Comparison of ENCODE assay signal across 15 cellular contexts in the genomic region with DNA sequence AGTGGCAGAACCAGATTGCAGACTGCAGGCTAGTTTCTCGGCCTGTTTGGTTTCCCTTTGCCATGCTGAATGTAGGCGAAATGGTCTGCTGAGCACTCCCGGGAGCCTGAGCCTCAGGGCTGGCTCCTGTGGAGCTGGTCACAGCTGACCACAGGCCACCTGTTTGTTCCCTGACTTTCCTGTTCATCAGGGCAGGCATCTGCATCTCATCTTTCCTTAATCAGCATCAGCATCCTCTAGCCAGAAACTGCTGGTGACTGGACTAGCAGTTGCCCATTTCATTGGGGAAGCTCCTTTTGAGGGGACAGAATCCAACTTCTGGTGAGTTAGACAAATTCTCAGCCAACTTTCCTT. TPM values are rescaled to one million over a fixed set of nuclear protein-coding genes. Genes with fewer than 3 reads are reported as not detected.
DNase-seq lines count a peak whose midpoint lies in the region; ATAC-seq and TF ChIP-seq lines count a peak whose summit lies in the region.
"Had no signal": no experiment of that assay in that cellular context is flagged by ENCODE, and none has a peak within 500 bp of the region (broad histone marks: within the 10 kb centered on the region; RNA-seq: fewer than 3 reads in every experiment).

No MANE protein-coding gene starts in this region.

- no peak overlapping the region for H2BK120ac ChIP-seq in IMR-90 (ENCODE audit: low read depth, low read length)

- peaks cover 24% of the 10 kb centered on the region for H4K20me1 ChIP-seq in IMR-90 (ENCODE audit: insufficient read depth, low read length)

- TF ChIP-seq CTCF in IMR-90 (conservative IDR thresholded peaks at IDR 0.05; ENCODE audit: low read depth, low read length) (no peak), spleen (IDR thresholded peaks at IDR 0.05 in 8 of 11, conservative IDR thresholded peaks at IDR 0.05 in 3 of 11) (no peak), omental fat pad (IDR thresholded peaks at IDR 0.05) (no peak)

- peaks cover 20% of the 10 kb centered on the region for H3K9me1 ChIP-seq in IMR-90 (ENCODE audit: insufficient read depth, low read length)

- peak overlapping the region; percentile 31 for H3K4me3 Mint-ChIP-seq in T-helper 17 cell
- H3K4me3 Mint-ChIP-seq: activated B cell treated with CpG ODN at 0.5 μM for 24 hours had no signal

- POLR2A ChIA-PET in IMR-90 (lab: Charles Lee; ENCODE audit: unreplicated experiment): no interaction called here

- H3K56ac ChIP-seq in IMR-90 (ENCODE audit: extremely low read depth, insufficient read depth, low read length): no peak overlapping the region

- no peak overlapping the region for H4K8ac ChIP-seq in IMR-90 (ENCODE audit: low read depth in 2 of 2, low read length in 2 of 2)

- H2BK20ac ChIP-seq in IMR-90 (ENCODE audit: low read depth, low read length): no peak overlapping the region

- no peak overlapping the region for H2AK5ac ChIP-seq in IMR-90 (ENCODE audit: low read depth, low read length)

- H3K4me1 Mint-ChIP-seq in T-helper 17 cell: peaks cover 3% of the 10 kb centered on the region
- H3K4me1 Mint-ChIP-seq: activated B cell treated with CpG ODN at 0.5 μM for 24 hours had no signal

- H2BK5ac ChIP-seq in IMR-90 (ENCODE audit: low read depth, low read length, poor library complexity, severe bottlenecking): no peak overlapping the region

- H3K4me3 ChIP-seq in IMR-90 (ENCODE audit: insufficient read depth, low read depth, low read length): no peak overlapping the region
- no peak overlapping the region for H3K4me3 ChIP-seq in spleen

- no peaks in the 10 kb centered on the region for H3K27me3 Mint-ChIP-seq in T-helper 17 cell
- H3K27me3 Mint-ChIP-seq: activated B cell treated with CpG ODN at 0.5 μM for 24 hours had no signal

- H2AK9ac ChIP-seq in IMR-90 (replicated peaks; ENCODE audit: low read depth, low read length, poor library complexity): no peak overlapping the region

- ATAC-seq in IMR-90 (ENCODE audit: low read depth) (no peak), T-helper 17 cell (no peak), GM21529 (IDR thresholded peaks at IDR 0.05; ENCODE audit: unreplicated experiment) (no peak), left lobe of liver (no peak), omental fat pad (ENCODE audit: low FRiP score) (no peak)
- ATAC-seq: left colon had no signal

- H3K36me3 ChIP-seq in IMR-90 (ENCODE audit: control insufficient read depth, insufficient read depth, low read length) (peaks cover 3% of the 10 kb centered on the region), spleen (peaks cover 0 to 66% (median 39%) of the 10 kb centered on the region in 6 donors)

- no peak overlapping the region for H3K23ac ChIP-seq in IMR-90 (ENCODE audit: low read depth, low read length)

- H3K27ac ChIP-seq in IMR-90 (ENCODE audit: insufficient read depth, low read length) (peak overlapping the region; percentile 13; the same call in 1 of the 2 replicates), spleen (peak overlapping the region in 7 of 8 donors; percentile 58 to 78 (median 72))

- H2AFZ ChIP-seq in IMR-90 (replicated peaks; ENCODE audit: low read length, poor library complexity): no peak overlapping the region

- H3K4me1 ChIP-seq in IMR-90 (ENCODE audit: control insufficient read depth, insufficient read depth, low read length) (peaks cover 45% of the 10 kb centered on the region), spleen (peaks cover 8 to 63% (median 32%) of the 10 kb centered on the region in 6 donors)

- in situ Hi-C loops in IMR-90 (cut with MboI; ENCODE audit: low sequenced_read_pairs): no loop called here

- H3K9me3 ChIP-seq in IMR-90 (ENCODE audit: control insufficient read depth, insufficient read depth, low read length): no peaks in the 10 kb centered on the region
- H3K9me3 ChIP-seq in T-helper 17 cell (ENCODE audit: control insufficient read depth, low read length, poor library complexity, severe bottlenecking): no peaks in the 10 kb centered on the region
- H3K9me3 ChIP-seq in spleen: no peaks in the 10 kb centered on the region
- H3K9me3 ChIP-seq: BE2C had no signal

- no peak overlapping the region for H3K4me2 ChIP-seq in IMR-90 (ENCODE audit: low read depth, low read length)

- H3K27ac Mint-ChIP-seq in T-helper 17 cell: peak overlapping the region; percentile 59
- H3K27ac Mint-ChIP-seq: activated B cell treated with CpG ODN at 0.5 μM for 24 hours had no signal

- H3K4ac ChIP-seq in IMR-90 (ENCODE audit: low read depth, low read length): 0 out of 2 replicates have a peak overlapping the region, but pooled peaks have one; percentile 6

- TF ChIP-seq POLR2A in IMR-90 (IDR thresholded peaks at IDR 0.05; ENCODE audit: low read depth, low read length) (no peak), spleen (IDR thresholded peaks at IDR 0.05) (no peak)

- no peak overlapping the region for H2BK15ac ChIP-seq in IMR-90 (ENCODE audit: low read depth, low read length)

- peak; percentile 31 for DNase-seq in IMR-90
- DNase-seq in T-helper 17 cell: no peak
- DNase-seq in kidney tubule cell (ENCODE audit: low spot score): peak; percentile 46
- DNase-seq in spleen: no peak
- no peak for DNase-seq in NCI-H1930 (lab: John Stamatoyannopoulos, UW)
- DNase-seq in left lobe of liver (ENCODE audit: low spot score): no peak
- DNase-seq in omental fat pad (ENCODE audit: low spot score): no peak
- DNase-seq: activated B cell treated with CpG ODN at 0.5 μM for 24 hours, amniotic stem cell, BE2C, DMS79, KBM-7, left colon, NCI-H2081 had no signal

- no TSS peak for BruUV-seq in IMR-90 (replicated peaks; lab: Mats Ljungman, UMichigan)

- no peak overlapping the region; the same call in 1 of the 2 replicates for H4K91ac ChIP-seq in IMR-90 (ENCODE audit: insufficient read depth, low read depth, low read length)

- H3K9ac ChIP-seq in IMR-90 (ENCODE audit: low read depth, low read length): no peak overlapping the region

- no peak overlapping the region for H3K14ac ChIP-seq in IMR-90 (replicated peaks; ENCODE audit: low read depth, low read length)

- CTCF ChIA-PET in IMR-90 (lab: Yijun Ruan, JAX): no interaction called here

- no peaks in the 10 kb centered on the region for H3K27me3 ChIP-seq in IMR-90 (ENCODE audit: control insufficient read depth, insufficient read depth, low read length)
- H3K27me3 ChIP-seq in spleen (replicated peaks in 1 of 7): no peaks in the 10 kb centered on the region
- H3K27me3 ChIP-seq: BE2C had no signal

- peak overlapping the region; percentile 31; the same call in 1 of the 2 replicates for H3K18ac ChIP-seq in IMR-90 (ENCODE audit: low read depth, low read length)

- no peak for TF ChIP-seq RAD21 in IMR-90 (IDR thresholded peaks at IDR 0.05; ENCODE audit: low read length)

- H3K36me3 Mint-ChIP-seq in T-helper 17 cell (ENCODE audit: low read depth): peaks cover 5% of the 10 kb centered on the region

- intact Hi-C loops in IMR-90 (cut with micrococcal nuclease) (loop anchor here (2.0 kb wide), 1 partner anchor 15 kb away; no protein-coding TSS in a partner anchor), spleen (cut with DNase I; ENCODE audit: low total_unique reads) (no loop called here)

- H4K5ac ChIP-seq in IMR-90 (ENCODE audit: low read depth, low read length): no peak overlapping the region

- dilution Hi-C loops in IMR-90 (cut with HindIII; ENCODE audit: low sequenced_read_pairs, unreplicated experiment): loop anchor here (25.0 kb wide), 1 partner anchor 115 kb away; a partner anchor contains a TSS

- WGBS in IMR-90 (ENCODE audit: extremely low coverage in 2 of 2, insufficient read length in 1 of 2), 2 experiments: 80% methylated on average over 1 of the region's 3 CpGs; no CpG with 5 or more reads in 1 of the 2 experiments
- 68 to 87% (median 82%) methylated on average over 3 of the region's 3 CpGs for WGBS in spleen, 5 donors

- H3K79me1 ChIP-seq in IMR-90 (ENCODE audit: low read depth in 1 of 2, low read length in 2 of 2): peaks cover 0 to 3% of the 10 kb centered on the region in 2 experiments; a peak in 1 of 4 replicates

TF ChIP-seq in IMR-90, 13 proteins besides CTCF, POLR2A, EP300 and RAD21:
- TF ChIP-seq FOS (IDR thresholded peaks at IDR 0.05; ENCODE audit: low read depth, low read length): no peak
TF ChIP-seq in IMR-90: peak in this region for 0.

RNA-seq across cellular contexts. Expression of a gene that starts 20.2 kb away (rescaled TPM):
- total RNA-seq in IMR-90 (2012; rRNA removed): 0.18 and 0.56 TPM in 2 replicates
- 0.97 and 2.7 TPM in 2 replicates for polyA plus RNA-seq in IMR-90 (2012; rRNA removed)
- 7.3 and 58.4 TPM in 2 replicates for polyA plus RNA-seq in IMR-90 (2012; cell fraction: cytosol; rRNA removed)
- 43.6 and 63.1 TPM in 2 replicates for polyA plus RNA-seq in IMR-90 (2012; cell fraction: nucleus; rRNA removed; ENCODE audit: low replicate concordance)
- total RNA-seq in T-helper 17 cell: under 1 TPM in 1 of 2 donors, not detected in 1; 0.34 TPM
- total RNA-seq in spleen: 100 to 1,000 TPM in 1 of 7 donors, 10 to 100 TPM in 6; 20.8 to 103 (median 68.4) TPM
- polyA plus RNA-seq in spleen: 10 to 100 TPM; 13.2 to 26.7 (median 26.3) TPM
- 10.3 TPM for total RNA-seq in left lobe of liver
- 100 to 1,000 TPM; 127 to 489 (median 243) TPM for total RNA-seq in omental fat pad
- total RNA-seq: activated B cell treated with CpG ODN at 0.5 μM for 24 hours had no signal

RNA-seq across cellular contexts. Expression of a gene that starts 41.6 kb away (rescaled TPM):
- total RNA-seq in IMR-90 (2012; rRNA removed): 62.9 and 68.6 TPM in 2 replicates
- polyA plus RNA-seq in IMR-90 (2012; rRNA removed): 27.7 and 28.3 TPM in 2 replicates
- 10.3 and 19.9 TPM in 2 replicates for polyA plus RNA-seq in IMR-90 (2012; cell fraction: cytosol; rRNA removed)
- 6.1 and 26.4 TPM in 2 replicates for polyA plus RNA-seq in IMR-90 (2012; cell fraction: nucleus; rRNA removed; ENCODE audit: low replicate concordance)
- 10 to 100 TPM; 28.8 to 31.2 TPM for total RNA-seq in T-helper 17 cell
- 10 to 100 TPM; 21.6 to 42.2 (median 31.7) TPM for total RNA-seq in spleen
- 10 to 100 TPM; 28.2 to 36.6 (median 33.5) TPM for polyA plus RNA-seq in spleen
- 14.6 TPM for total RNA-seq in left lobe of liver
- 10 to 100 TPM; 26.3 to 39.9 (median 29.6) TPM for total RNA-seq in omental fat pad

Comparison
In these comparisons a context has a peak if more than half of its experiments do, and no peak if none do; other contexts are left out.
1. DNase-seq: peak in IMR-90 (single experiment) and kidney tubule cell (single experiment); none in T-helper 17 cell (0 of 3), spleen (single experiment), NCI-H1930 (0 of 2), left lobe of liver (single experiment) and omental fat pad (single experiment).